In genomic region chr1:57707631-57708030, GRCh38 we compare ENCODE assay signal across 20 cellular contexts.
"Had no signal": no experiment of that assay in that cellular context is flagged by ENCODE, and none has a peak within 500 bp of the region (broad histone marks: within the 10 kb centered on the region; RNA-seq: fewer than 3 reads in every experiment).

No MANE protein-coding gene starts in this region.

- H3K27me3 ChIP-seq: esophagus squamous epithelium, tibial nerve had no signal

- H3K4me3 ChIP-seq: esophagus squamous epithelium, mucosa of descending colon, tibial nerve had no signal

- H3K27ac ChIP-seq: esophagus squamous epithelium, tibial nerve had no signal

- H3K4me1 ChIP-seq: esophagus squamous epithelium, tibial nerve had no signal

- H3K9me3 ChIP-seq: esophagus squamous epithelium, mucosa of descending colon had no signal

- ATAC-seq: activated CD4-positive, alpha-beta T cell treated with anti-CD3 and anti-CD28 coated beads for 36 hours; activated naive CD4-positive, alpha-beta T cell treated with anti-CD3 and anti-CD28 coated beads, Interleukin-2, amount 50 U/mL, for 72 hours; activated T-cell treated with anti-CD3 and anti-CD28 coated beads, Interleukin-2, amount 50 U/mL, for 72 hours; left cardiac atrium; left ventricle myocardium superior; mucosa of descending colon; natural killer cell treated with Interleukin-12 subunit alpha and Interleukin-12 subunit beta and Interleukin-15 and Interleukin-18, amount 100 ng/mL, for 72 hours; right cardiac atrium had no signal

- H3K36me3 ChIP-seq: esophagus squamous epithelium, tibial nerve had no signal

- DNase-seq: activated CD4-positive, alpha-beta T cell treated with anti-CD3 and anti-CD28 coated beads for 36 hours; activated CD4-positive, CD25-positive, alpha-beta regulatory T cell; activated naive CD4-positive, alpha-beta T cell; activated T-cell treated with anti-CD3 and anti-CD28 coated beads for 4 hours; activated T-cell treated with anti-CD3 and anti-CD28 coated beads, Interleukin-2, amount 50 U/mL, for 72 hours; anterior cingulate cortex; esophagus squamous epithelium; glutamatergic neuron; left cardiac atrium; left ventricle myocardium superior; mucosa of descending colon; posterior cingulate gyrus; right cardiac atrium; stimulated activated CD4-positive, alpha-beta T cell treated with anti-CD3 and anti-CD28 coated beads, Interleukin-15, amount 100 ng/mL, for 24 hours; stimulated activated CD4-positive, alpha-beta T cell treated with anti-CD3 and anti-CD28 coated beads, Interleukin-2, amount 100 ng/mL, for 24 hours; stimulated activated naive CD4-positive, alpha-beta T cell treated with Interleukin-2 at 50 U/mL for 16 hours; T-helper 2 cell had no signal
